8 cellular contexts compared by ENCODE assay signal in the genomic region with DNA sequence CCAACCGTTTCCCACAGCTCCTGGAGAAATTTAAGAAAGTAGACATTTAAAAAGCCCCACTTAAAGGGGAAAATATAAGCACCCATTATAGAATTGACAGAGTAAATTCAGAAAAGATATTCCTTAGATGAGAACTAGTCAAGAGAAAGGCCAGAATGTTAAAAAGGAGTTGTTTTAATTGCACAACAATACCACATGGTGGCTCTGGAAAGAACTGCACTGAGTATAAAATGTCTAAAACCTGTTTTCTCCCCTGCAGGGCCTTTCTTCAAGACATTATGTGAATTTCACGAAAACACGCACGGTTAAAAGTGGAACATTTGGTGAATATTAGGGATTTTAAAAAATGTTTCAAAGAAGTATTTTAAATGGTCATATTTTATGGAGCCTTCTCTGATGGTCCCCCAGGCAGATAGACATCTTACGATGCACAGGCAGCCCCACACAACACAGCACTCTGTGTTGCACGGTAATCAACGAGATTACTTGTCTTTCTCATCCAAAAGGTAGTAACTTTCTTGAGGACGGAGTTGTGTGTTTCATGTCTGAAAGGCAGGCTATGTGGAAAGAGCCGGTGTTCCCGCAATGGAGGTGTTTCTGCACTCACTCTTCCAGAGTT.
A peak's percentile ranks its signal among the peaks of the same experiment; 100 is the strongest.
DNase-seq lines count a peak whose midpoint lies in the region; TF ChIP-seq lines count a peak whose summit lies in the region.

No MANE protein-coding gene starts in this region.

- CTCF ChIA-PET in CD8-positive, alpha-beta memory T cell (lab: Charles Lee): no interaction called here

- H3K9ac ChIP-seq in OCI-LY1 (ENCODE audit: low read length): no peak overlapping the region

- peak; percentile 46 for TF ChIP-seq CTCF in OCI-LY1 (IDR thresholded peaks at IDR 0.05; ENCODE audit: low read length)
- TF ChIP-seq CTCF in esophagus squamous epithelium (IDR thresholded peaks at IDR 0.05): peak in 4 of 6 experiments; percentile 35 to 62 (median 46)

- H2AFZ ChIP-seq in OCI-LY1 (ENCODE audit: low read length): no peak overlapping the region

- no peaks in the 10 kb centered on the region for H3K79me2 ChIP-seq in OCI-LY1 (ENCODE audit: insufficient read depth, low read length)

- H3K4me3 Mint-ChIP-seq in CD8-positive, alpha-beta memory T cell: no peak overlapping the region

- peaks cover 0 to 5% (median 0%) of the 10 kb centered on the region in 5 donors for H3K9me3 Mint-ChIP-seq in CD8-positive, alpha-beta memory T cell

- no peak overlapping the region for H3K4me3 ChIP-seq in OCI-LY1 (ENCODE audit: low read depth, low read length, poor library complexity, severe bottlenecking)
- H3K4me3 ChIP-seq in esophagus squamous epithelium: no peak overlapping the region
- no peak overlapping the region for H3K4me3 ChIP-seq in CD8-positive, alpha-beta memory T cell (ENCODE audit: low read length)

- no peak overlapping the region for H3K27ac Mint-ChIP-seq in CD8-positive, alpha-beta memory T cell

- H3K4me2 ChIP-seq in OCI-LY1 (ENCODE audit: low read length): no peak overlapping the region

- H4K20me1 ChIP-seq in OCI-LY1 (ENCODE audit: insufficient read depth, low read length): no peaks in the 10 kb centered on the region

- no peak overlapping the region for H3K27ac ChIP-seq in OCI-LY1 (ENCODE audit: low read depth, low read length, poor library complexity, severe bottlenecking)
- no peak overlapping the region for H3K27ac ChIP-seq in esophagus squamous epithelium
- H3K27ac ChIP-seq in CD8-positive, alpha-beta memory T cell (ENCODE audit: low read depth, low read length): no peak overlapping the region

- H3F3A ChIP-seq in OCI-LY1 (ENCODE audit: insufficient read depth, low read length): no peaks in the 10 kb centered on the region

- no peaks in the 10 kb centered on the region for H3K36me3 Mint-ChIP-seq in CD8-positive, alpha-beta memory T cell

- no peak for TF ChIP-seq POLR2A in esophagus squamous epithelium (IDR thresholded peaks at IDR 0.05)

- H3K9me3 ChIP-seq in OCI-LY1 (ENCODE audit: low read length) (no peaks in the 10 kb centered on the region), esophagus squamous epithelium (no peaks in the 10 kb centered on the region)
- no peaks in the 10 kb centered on the region for H3K9me3 ChIP-seq in CD8-positive, alpha-beta memory T cell (ENCODE audit: low read length)

- H3K4me1 ChIP-seq in OCI-LY1 (ENCODE audit: insufficient read depth, low read length, severe bottlenecking): no peaks in the 10 kb centered on the region
- no peaks in the 10 kb centered on the region for H3K4me1 ChIP-seq in esophagus squamous epithelium
- no peaks in the 10 kb centered on the region for H3K4me1 ChIP-seq in CD8-positive, alpha-beta memory T cell (ENCODE audit: insufficient read depth, low read length)

- WGBS in esophagus squamous epithelium, 2 donors: 63 to 73% methylated on average over 10 of the region's 10 CpGs

- DNase-seq in GM04503 (ENCODE audit: low read depth) (peak; percentile 11), esophagus squamous epithelium (lab: John Stamatoyannopoulos, UW) (no peak), pons (ENCODE audit: low spot score) (peak; percentile 77), SKM-1 (lab: John Stamatoyannopoulos, UW; ENCODE audit: unreplicated experiment) (no peak), GF-D8 (lab: John Stamatoyannopoulos, UW) (no peak)
- DNase-seq in CD8-positive, alpha-beta memory T cell: no peak
- DNase-seq in central memory CD4-positive, alpha-beta T cell: no peak

- H3K9me2 ChIP-seq in OCI-LY1 (ENCODE audit: low read depth, low read length): no peaks in the 10 kb centered on the region

- no peaks in the 10 kb centered on the region for H3K27me3 ChIP-seq in OCI-LY1 (ENCODE audit: insufficient read depth, low read length)
- H3K27me3 ChIP-seq in esophagus squamous epithelium: no peaks in the 10 kb centered on the region
- no peaks in the 10 kb centered on the region for H3K27me3 ChIP-seq in CD8-positive, alpha-beta memory T cell (ENCODE audit: insufficient read depth, low read length, poor library complexity, severe bottlenecking)

- H3K36me3 ChIP-seq in OCI-LY1 (ENCODE audit: insufficient read depth, low read length) (no peaks in the 10 kb centered on the region), esophagus squamous epithelium (no peaks in the 10 kb centered on the region)
- no peaks in the 10 kb centered on the region for H3K36me3 ChIP-seq in CD8-positive, alpha-beta memory T cell (ENCODE audit: insufficient read depth, low read length)

- H3K27me3 Mint-ChIP-seq in CD8-positive, alpha-beta memory T cell: peaks cover 4 to 8% of the 10 kb centered on the region in 2 donors

- H3K4me1 Mint-ChIP-seq in CD8-positive, alpha-beta memory T cell: no peaks in the 10 kb centered on the region

- intact Hi-C loops in esophagus squamous epithelium (cut with DNase I): no loop called here

- POLR2A ChIA-PET in CD8-positive, alpha-beta memory T cell (lab: Charles Lee): no interaction called here

Comparison
In these comparisons a context has a peak if more than half of its experiments do, and no peak if none do; other contexts are left out.
1. DNase-seq: peak in GM04503 (single experiment) and pons (single experiment); none in esophagus squamous epithelium (single experiment), CD8-positive, alpha-beta memory T cell (0 of 5), central memory CD4-positive, alpha-beta T cell (single experiment), SKM-1 (single experiment) and GF-D8 (single experiment).